8 cellular contexts compared by ENCODE assay signal in genomic region chr11:62830904-62831519, GRCh38. TPM values are rescaled to one million over a fixed set of nuclear protein-coding genes. Genes with fewer than 3 reads are reported as not detected.
DNase-seq lines count a peak whose midpoint lies in the region; ATAC-seq, FAIRE-seq and TF ChIP-seq lines count a peak whose summit lies in the region.

No MANE protein-coding gene starts in this region.

- H3K4me1 ChIP-seq in lung (ENCODE audit: control insufficient read depth in 2 of 2, insufficient read depth in 2 of 2, low read length in 2 of 2) (peaks cover 13 to 14% of the 10 kb centered on the region in 2 donors), uterus (peaks cover 0 to 25% of the 10 kb centered on the region in 2 donors)

- peaks cover 43% of the 10 kb centered on the region for H3K4me1 Mint-ChIP-seq in brain

- H3K36me3 Mint-ChIP-seq in brain, result peaks cover 49% of the 10 kb centered on the region

- no peak for DNase-seq in GM12891 (ENCODE audit: insufficient read length, low spot score)
- no peak for DNase-seq in Jurkat, Clone E6-1 (ENCODE audit: low read depth, low spot score)
- peak; percentile 33 for DNase-seq in lung (ENCODE audit: low spot score)
- DNase-seq in uterus, result no peak
- DNase-seq in stimulated activated CD4-positive, alpha-beta T cell treated with anti-CD3 and anti-CD28 coated beads, Interleukin-12 subunit alpha, Interleukin-12 subunit beta, amount 100 ng/mL, for 4 hours, result no peak
- no peak for DNase-seq in stimulated activated CD4-positive, alpha-beta T cell treated with anti-CD3 and anti-CD28 coated beads, Interleukin-4, amount 100 ng/mL, for 1 hour
- no peak for DNase-seq in activated CD4-positive, alpha-beta T cell treated with anti-CD3 and anti-CD28 coated beads for 1 hour

- peaks cover 17% of the 10 kb centered on the region for H3K27me3 Mint-ChIP-seq in brain

- peak overlapping the region; percentile 98 to 100 (median 99) for H3K27ac Mint-ChIP-seq in brain

- TF ChIP-seq POLR2A in GM12891 (IDR thresholded peaks at IDR 0.05; ENCODE audit: low read depth, low read length), result no peak
- TF ChIP-seq POLR2A in uterus (IDR thresholded peaks at IDR 0.05), result no peak

- H3K9me3 ChIP-seq in lung (ENCODE audit: control insufficient read depth in 2 of 2, insufficient read depth in 1 of 2, low read length in 1 of 2) (no peaks in the 10 kb centered on the region), uterus (no peaks in the 10 kb centered on the region)

- peak overlapping the region; percentile 93 to 98 (median 95) for H3K4me3 Mint-ChIP-seq in brain

- no peak for TF ChIP-seq CTCF in brain (conservative IDR thresholded peaks at IDR 0.05)
- no peak for TF ChIP-seq CTCF in lung (IDR thresholded peaks at IDR 0.05; ENCODE audit: control extremely low read depth, extremely low read depth)
- peak in 1 of 4 experiments; percentile 43 for TF ChIP-seq CTCF in uterus (IDR thresholded peaks at IDR 0.05)

- no peaks in the 10 kb centered on the region for H3K27me3 ChIP-seq in lung (ENCODE audit: control insufficient read depth, insufficient read depth)
- H3K27me3 ChIP-seq in uterus, result no peaks in the 10 kb centered on the region

- no peak for FAIRE-seq in GM12891 (lab: Jason Lieb, UNC)

- H3K36me3 ChIP-seq in lung (ENCODE audit: control insufficient read depth in 2 of 2, insufficient read depth in 2 of 2, low read length in 2 of 2) (peaks cover 13 to 28% of the 10 kb centered on the region in 2 donors), uterus (no peaks in the 10 kb centered on the region)

- WGBS in lung, 2 donors, result 0 to 1% methylated on average over 33 of the region's 33 CpGs

- intact Hi-C loops in uterus (cut with DNase I; ENCODE audit: low total_unique reads), result no loop called here

- H3K9me3 Mint-ChIP-seq in brain, result peaks cover 0 to 2% (median 0%) of the 10 kb centered on the region in 5 experiments

- H3K27ac ChIP-seq in lung (ENCODE audit: low read depth in 1 of 2, low read length in 1 of 2) (peak overlapping the region; percentile 89 to 92), uterus (peak overlapping the region; percentile 94 to 98)

- H3K4me3 ChIP-seq in Jurkat, Clone E6-1 (ENCODE audit: low read length), result peak overlapping the region; percentile 81
- H3K4me3 ChIP-seq in lung, result peak overlapping the region; percentile 82
- peak overlapping the region; percentile 89 to 96 for H3K4me3 ChIP-seq in uterus

- ATAC-seq in lung (ENCODE audit: insufficient read depth, low FRiP score), result no peak

TF ChIP-seq in GM12891, 5 proteins besides CTCF, POLR2A, EP300 and RAD21:
- TF ChIP-seq POU2F2 (IDR thresholded peaks at IDR 0.05; ENCODE audit: low read depth, low read length), result no peak
- no peak for TF ChIP-seq SPI1 (IDR thresholded peaks at IDR 0.05; ENCODE audit: low read depth, low read length)
- TF ChIP-seq PAX5 (IDR thresholded peaks at IDR 0.05; ENCODE audit: insufficient read depth, low read length, severe bottlenecking), result no peak
- no peak for TF ChIP-seq TAF1 (IDR thresholded peaks at IDR 0.05; ENCODE audit: low read depth, low read length)
- TF ChIP-seq POLR2AphosphoS5 (IDR thresholded peaks at IDR 0.05; ENCODE audit: low read depth, low read length), result 0 out of 2 replicates have a peak, but pooled peaks have one; percentile 32
TF ChIP-seq in GM12891: peak in this region for 1.

RNA-seq across cellular contexts. Expression of gene STX5, which starts 0.8 kb away (rescaled TPM):
- polyA plus RNA-seq in GM12891 (2012; ENCODE audit: low read depth, missing spikeins), result 30.5 TPM
- 32.9 TPM for polyA plus RNA-seq in Jurkat, Clone E6-1 (2012; ENCODE audit: insufficient read depth, insufficient read length)
- polyA plus RNA-seq in brain (ENCODE audit: insufficient read depth, low read depth, low replicate concordance) (75.3 TPM), lung (10 to 100 TPM; 19.8 to 36.6 TPM)
- total RNA-seq in lung (10 to 100 TPM; 38.7 to 47.6 TPM), uterus (10 to 100 TPM; 36.5 to 73.5 (median 55.2) TPM)

RNA-seq across cellular contexts. Expression of gene TEX54, which starts 1.6 kb away (rescaled TPM):
- polyA plus RNA-seq in GM12891 (2012; ENCODE audit: low read depth, missing spikeins), result 0.42 TPM
- polyA plus RNA-seq in Jurkat, Clone E6-1 (2012; ENCODE audit: insufficient read depth, insufficient read length), result not detected
- not detected for polyA plus RNA-seq in brain (ENCODE audit: insufficient read depth, low read depth, low replicate concordance)
- total RNA-seq in lung, result not detected
- polyA plus RNA-seq in lung, result not detected
- not detected for total RNA-seq in uterus

RNA-seq across cellular contexts. Expression of gene WDR74, which starts 8.4 kb away (rescaled TPM):
- 47.9 TPM for polyA plus RNA-seq in GM12891 (2012; ENCODE audit: low read depth, missing spikeins)
- polyA plus RNA-seq in Jurkat, Clone E6-1 (2012; ENCODE audit: insufficient read depth, insufficient read length), result 64.3 TPM
- polyA plus RNA-seq in brain (ENCODE audit: insufficient read depth, low read depth, low replicate concordance) (58.7 TPM), lung (10 to 100 TPM; 42.5 to 64.1 TPM)
- total RNA-seq in lung (10 to 100 TPM; 26.2 to 41.4 TPM), uterus (10 to 100 TPM in 3 of 4 donors, 1 to 10 TPM in 1; 10.0 to 66.0 (median 35.0) TPM)

RNA-seq across cellular contexts. Expression of gene NXF1, which starts 25.8 kb away (rescaled TPM):
- 62.7 TPM for polyA plus RNA-seq in GM12891 (2012; ENCODE audit: low read depth, missing spikeins)
- polyA plus RNA-seq in Jurkat, Clone E6-1 (2012; ENCODE audit: insufficient read depth, insufficient read length), result 76.7 TPM
- polyA plus RNA-seq in brain (ENCODE audit: insufficient read depth, low read depth, low replicate concordance) (59.1 TPM), lung (10 to 100 TPM; 68.4 to 82.5 TPM)
- total RNA-seq in lung (10 to 100 TPM; 62.6 to 89.4 TPM), uterus (10 to 100 TPM; 41.0 to 96.2 (median 50.2) TPM)

RNA-seq across cellular contexts. Expression of gene TMEM223, which starts 39.2 kb away (rescaled TPM):
- polyA plus RNA-seq in GM12891 (2012; ENCODE audit: low read depth, missing spikeins), result 11.4 TPM
- 28.9 TPM for polyA plus RNA-seq in Jurkat, Clone E6-1 (2012; ENCODE audit: insufficient read depth, insufficient read length)
- 22.3 TPM for polyA plus RNA-seq in brain (ENCODE audit: insufficient read depth, low read depth, low replicate concordance)
- total RNA-seq in lung, result 10 to 100 TPM in 1 of 2 donors, 1 to 10 TPM in 1; 9.7 to 15.6 TPM
- 10 to 100 TPM; 21.9 to 38.6 TPM for polyA plus RNA-seq in lung
- total RNA-seq in uterus, result 10 to 100 TPM in 2 of 4 donors, 1 to 10 TPM in 2; 1.0 to 28.0 (median 10.0) TPM
